ENCODE assay signal across 8 cellular contexts in the genomic region with DNA sequence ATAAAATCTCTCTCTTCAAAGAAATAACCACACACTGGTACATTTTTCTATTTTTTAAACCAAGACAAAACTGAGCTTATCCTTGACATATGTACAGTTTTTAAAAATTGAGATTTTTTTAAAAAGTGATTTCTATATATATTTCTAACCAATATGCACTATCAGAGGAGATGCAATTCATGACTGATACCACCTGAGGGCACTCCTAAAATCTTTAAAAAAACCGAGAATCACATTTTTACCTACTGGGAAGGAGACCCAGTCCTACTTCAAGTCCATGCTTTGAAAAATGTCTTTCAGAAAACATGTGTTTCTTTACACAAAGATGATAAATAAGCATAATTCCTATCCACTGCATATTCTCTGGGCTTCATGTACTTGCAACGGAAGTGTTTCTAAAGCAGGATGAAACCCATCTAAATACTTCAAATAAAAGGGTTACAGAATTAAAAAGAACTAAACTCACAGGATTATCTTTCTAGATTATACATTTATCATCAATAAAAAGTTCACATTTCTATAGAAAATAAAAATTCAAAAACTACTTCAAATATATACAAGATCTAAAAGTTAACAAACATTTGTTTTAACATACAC.
A peak's percentile ranks its signal among the peaks of the same experiment; 100 is the strongest.
DNase-seq lines count a peak whose midpoint lies in the region; ATAC-seq and TF ChIP-seq lines count a peak whose summit lies in the region.

No MANE protein-coding gene starts in this region.

- TF ChIP-seq CTCF in GM13976 (IDR thresholded peaks at IDR 0.05; ENCODE audit: borderline replicate concordance, control extremely low read depth, extremely low read depth, insufficient read depth, missing control alignments) (peak; percentile 25), Peyer's patch (IDR thresholded peaks at IDR 0.05) (peak; percentile 5 to 64 (median 59)), fibroblast of pulmonary artery (IDR thresholded peaks at IDR 0.05; ENCODE audit: low read length, missing control alignments) (peak; percentile 60), retinal pigment epithelial cell (conservative IDR thresholded peaks at IDR 0.05; ENCODE audit: low read depth, low read length) (peak; percentile 60), mucosa of descending colon (IDR thresholded peaks at IDR 0.05) (no peak)

- no peak for TF ChIP-seq POLR2A in Peyer's patch (IDR thresholded peaks at IDR 0.05)

- no peaks in the 10 kb centered on the region for H3K4me1 ChIP-seq in Peyer's patch
- no peaks in the 10 kb centered on the region for H3K4me1 ChIP-seq in mucosa of descending colon (ENCODE audit: low read depth)

- H3K36me3 ChIP-seq in Peyer's patch (no peaks in the 10 kb centered on the region), mucosa of descending colon (ENCODE audit: low read depth) (no peaks in the 10 kb centered on the region)

- H3K4me3 ChIP-seq in Peyer's patch (no peak overlapping the region), fibroblast of pulmonary artery (replicated peaks; ENCODE audit: low read depth, low read length) (no peak overlapping the region), retinal pigment epithelial cell (ENCODE audit: low read length) (no peak overlapping the region), mucosa of descending colon (no peak overlapping the region)

- no peak for ATAC-seq in mucosa of descending colon
- ATAC-seq in GM19463 (IDR thresholded peaks at IDR 0.05; ENCODE audit: unreplicated experiment), result no peak
- ATAC-seq in HG03159 (IDR thresholded peaks at IDR 0.05; ENCODE audit: unreplicated experiment), result no peak

- DNase-seq in A172 (ENCODE audit: low spot score) (peak; percentile 39), GM13976 (ENCODE audit: low spot score) (peak; percentile 52), Peyer's patch (no peak), fibroblast of pulmonary artery (ENCODE audit: low read depth) (peak; percentile 60), retinal pigment epithelial cell (ENCODE audit: low read depth) (no peak), mucosa of descending colon (no peak)

- no peaks in the 10 kb centered on the region for H3K9me3 ChIP-seq in Peyer's patch
- no peaks in the 10 kb centered on the region for H3K9me3 ChIP-seq in mucosa of descending colon

- intact Hi-C loops in mucosa of descending colon (cut with DNase I, micrococcal nuclease), result loop anchor here in 1 of 2 donors (10.0 kb wide), 1 partner anchor 220 kb away; the partner anchor contains the start of gene SRP9

- no peak overlapping the region for H3K27ac ChIP-seq in Peyer's patch

- H3K27me3 ChIP-seq in Peyer's patch, result no peaks in the 10 kb centered on the region

- in situ Hi-C loops in GM13976 (cut with MboI; ENCODE audit: low sequenced_read_pairs, unreplicated experiment), result no loop called here

Comparison
In these comparisons a context has a peak if more than half of its experiments do, and no peak if none do; other contexts are left out.
1. DNase-seq: peak in A172 (single experiment), GM13976 (single experiment) and fibroblast of pulmonary artery (single experiment); none in Peyer's patch (0 of 3), retinal pigment epithelial cell (single experiment) and mucosa of descending colon (0 of 3).